25 cellular contexts compared by ENCODE assay signal in the genomic region with DNA sequence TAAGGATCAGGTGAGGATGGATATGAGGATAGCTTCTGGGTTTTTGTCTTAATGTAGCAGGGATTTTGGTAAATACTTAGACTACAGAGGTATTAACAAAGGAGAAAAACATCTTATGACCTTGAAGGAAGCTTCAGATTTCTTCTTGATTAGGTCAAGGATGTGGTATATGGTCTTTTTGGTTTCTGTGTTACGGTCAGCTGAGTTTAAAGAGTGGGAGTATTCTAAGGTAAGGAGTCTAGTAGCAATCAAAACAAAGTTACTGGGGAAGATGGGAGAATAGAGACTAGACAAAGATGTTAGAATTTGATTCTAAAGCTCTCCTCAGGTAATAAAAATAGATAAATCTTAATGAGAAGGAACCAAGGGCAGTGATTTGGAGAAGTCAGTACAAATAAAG. TPM values are rescaled to one million over a fixed set of nuclear protein-coding genes. Genes with fewer than 3 reads are reported as not detected.
A peak's percentile ranks its signal among the peaks of the same experiment; 100 is the strongest.
DNase-seq lines count a peak whose midpoint lies in the region; ATAC-seq and TF ChIP-seq lines count a peak whose summit lies in the region.
"Had no signal": no experiment of that assay in that cellular context is flagged by ENCODE, and none has a peak within 500 bp of the region (broad histone marks: within the 10 kb centered on the region; RNA-seq: fewer than 3 reads in every experiment).

No MANE protein-coding gene starts in this region.

- TF ChIP-seq CTCF in GM20000 (IDR thresholded peaks at IDR 0.05; ENCODE audit: extremely low read depth, missing control alignments) (no peak), WTC11 (IDR thresholded peaks at IDR 0.05) (no peak)

- POLR2A ChIA-PET in WTC11 (lab: Charles Lee) = interaction anchor here (0.8 kb wide), 1 partner anchor 70 kb away, joined by 3 read pairs; no protein-coding TSS in a partner anchor

- DNase-seq in activated naive CD4-positive, alpha-beta T cell treated with Interleukin-2 at 50 U/mL for 16 hours = no peak
- DNase-seq in kidney glomerular epithelial cell (lab: John Stamatoyannopoulos, UW) (peak; percentile 68), GM20000 (ENCODE audit: low spot score) (no peak), WTC11 (ENCODE audit: low spot score) (no peak), posterior vena cava (ENCODE audit: low spot score) (no peak)
- DNase-seq in stimulated activated naive B cell treated with anti-CD40 and anti-IgM and Interleukin-4, amounts not matched to agents 10 μg/mL and 1 μg/mL and 100 μg/mL, for 72 hours = no peak
- DNase-seq: activated CD4-positive, alpha-beta memory T cell treated with anti-CD3 and anti-CD28 coated beads, Interleukin-2, amount 10 ng/mL, durations not matched to agents 7 days and 5 days; activated naive CD4-positive, alpha-beta T cell treated with anti-CD3 and anti-CD28 coated beads for 36 hours; activated T-cell treated with anti-CD3 and anti-CD28 coated beads, Interleukin-2, amount 50 U/mL, for 24 hours; BE2C; Caco-2; caudate nucleus; DND-41; lower lobe of right lung; NCI-H1048; NCI-H187 treated with DMSO at 0.1 percent for 48 hours; NCI-H526; psoas muscle; stimulated activated CD8-positive, alpha-beta memory T cell treated with anti-CD3 and anti-CD28 coated beads, Interleukin-4, amount 100 ng/mL, for 48 hours; upper lobe of left lung; WERI-Rb-1 had no signal

- CTCF ChIA-PET in WTC11 (lab: Charles Lee) = interaction anchor here (0.6 to 1.1 kb wide), 3 partner anchors 70 to 1138 kb away, joined by 3 to 5 read pairs (median 3); no protein-coding TSS in a partner anchor

- intact Hi-C loops in posterior vena cava (cut with DNase I) = no loop called here

- H3K4me3 Mint-ChIP-seq in activated naive CD4-positive, alpha-beta T cell treated with anti-CD3 and anti-CD28 coated beads, Interleukin-2, amount 50 U/mL, for 24 hours = peak overlapping the region; percentile 8
- peak overlapping the region in 1 of 4 donors; percentile 73 for H3K4me3 Mint-ChIP-seq in IgD-negative memory B cell
- H3K4me3 Mint-ChIP-seq in stimulated activated naive B cell treated with anti-CD40 and anti-IgM and Interleukin-4, amounts not matched to agents 10 μg/mL and 1 μg/mL and 100 μg/mL, for 72 hours = peak overlapping the region in 1 of 2 donors; percentile 23
- H3K4me3 Mint-ChIP-seq in WTC11 = no peak overlapping the region
- H3K4me3 Mint-ChIP-seq: activated CD4-positive, alpha-beta memory T cell treated with anti-CD3 and anti-CD28 coated beads, Interleukin-2, amount 10 ng/mL, durations not matched to agents 7 days and 5 days; activated naive CD4-positive, alpha-beta T cell treated with anti-CD3 and anti-CD28 coated beads for 36 hours; activated T-cell treated with anti-CD3 and anti-CD28 coated beads, Interleukin-2, amount 50 U/mL, for 24 hours; dendritic cell treated with granulocyte-macrophage colony-stimulating factor and Interleukin-4, amounts not matched to agents 40 ng/mL and 50 ng/mL, for 4 days had no signal

- peaks cover 8% of the 10 kb centered on the region for H3K36me3 Mint-ChIP-seq in activated naive CD4-positive, alpha-beta T cell treated with anti-CD3 and anti-CD28 coated beads, Interleukin-2, amount 50 U/mL, for 24 hours
- peaks cover 1% of the 10 kb centered on the region for H3K36me3 Mint-ChIP-seq in IgD-negative memory B cell
- H3K36me3 Mint-ChIP-seq in stimulated activated naive B cell treated with anti-CD40 and anti-IgM and Interleukin-4, amounts not matched to agents 10 μg/mL and 1 μg/mL and 100 μg/mL, for 72 hours = peaks cover 10 to 12% of the 10 kb centered on the region in 2 donors
- H3K36me3 Mint-ChIP-seq in WTC11 = no peaks in the 10 kb centered on the region

- no peak overlapping the region for H3K27ac Mint-ChIP-seq in activated naive CD4-positive, alpha-beta T cell treated with anti-CD3 and anti-CD28 coated beads, Interleukin-2, amount 50 U/mL, for 24 hours
- H3K27ac Mint-ChIP-seq in IgD-negative memory B cell = peak overlapping the region in 2 of 3 donors; percentile 20 to 28
- H3K27ac Mint-ChIP-seq in stimulated activated naive B cell treated with anti-CD40 and anti-IgM and Interleukin-4, amounts not matched to agents 10 μg/mL and 1 μg/mL and 100 μg/mL, for 72 hours = no peak overlapping the region
- no peak overlapping the region; the same call in 1 of the 2 replicates for H3K27ac Mint-ChIP-seq in WTC11
- H3K27ac Mint-ChIP-seq: activated CD4-positive, alpha-beta memory T cell treated with anti-CD3 and anti-CD28 coated beads, Interleukin-2, amount 10 ng/mL, durations not matched to agents 7 days and 5 days; activated naive CD4-positive, alpha-beta T cell treated with anti-CD3 and anti-CD28 coated beads for 36 hours; activated T-cell treated with anti-CD3 and anti-CD28 coated beads, Interleukin-2, amount 50 U/mL, for 24 hours; dendritic cell treated with granulocyte-macrophage colony-stimulating factor and Interleukin-4, amounts not matched to agents 40 ng/mL and 50 ng/mL, for 4 days had no signal

- H3K4me1 Mint-ChIP-seq in activated naive CD4-positive, alpha-beta T cell treated with anti-CD3 and anti-CD28 coated beads, Interleukin-2, amount 50 U/mL, for 24 hours = peaks cover 80% of the 10 kb centered on the region
- H3K4me1 Mint-ChIP-seq in IgD-negative memory B cell = peaks cover 35 to 63% (median 47%) of the 10 kb centered on the region in 3 donors
- peaks cover 27 to 50% of the 10 kb centered on the region in 2 donors for H3K4me1 Mint-ChIP-seq in stimulated activated naive B cell treated with anti-CD40 and anti-IgM and Interleukin-4, amounts not matched to agents 10 μg/mL and 1 μg/mL and 100 μg/mL, for 72 hours
- peaks cover 20% of the 10 kb centered on the region for H3K4me1 Mint-ChIP-seq in WTC11

- no peaks in the 10 kb centered on the region for H3K9me3 Mint-ChIP-seq in activated naive CD4-positive, alpha-beta T cell treated with anti-CD3 and anti-CD28 coated beads, Interleukin-2, amount 50 U/mL, for 24 hours
- no peaks in the 10 kb centered on the region for H3K9me3 Mint-ChIP-seq in IgD-negative memory B cell
- no peaks in the 10 kb centered on the region for H3K9me3 Mint-ChIP-seq in stimulated activated naive B cell treated with anti-CD40 and anti-IgM and Interleukin-4, amounts not matched to agents 10 μg/mL and 1 μg/mL and 100 μg/mL, for 72 hours
- H3K9me3 Mint-ChIP-seq in WTC11 = no peaks in the 10 kb centered on the region
- H3K9me3 Mint-ChIP-seq: activated CD4-positive, alpha-beta memory T cell treated with anti-CD3 and anti-CD28 coated beads, Interleukin-2, amount 10 ng/mL, durations not matched to agents 7 days and 5 days; activated naive CD4-positive, alpha-beta T cell treated with anti-CD3 and anti-CD28 coated beads for 36 hours; activated T-cell treated with anti-CD3 and anti-CD28 coated beads, Interleukin-2, amount 50 U/mL, for 24 hours; dendritic cell treated with granulocyte-macrophage colony-stimulating factor and Interleukin-4, amounts not matched to agents 40 ng/mL and 50 ng/mL, for 4 days had no signal

- no peaks in the 10 kb centered on the region for H3K27me3 Mint-ChIP-seq in activated naive CD4-positive, alpha-beta T cell treated with anti-CD3 and anti-CD28 coated beads, Interleukin-2, amount 50 U/mL, for 24 hours
- H3K27me3 Mint-ChIP-seq in IgD-negative memory B cell (no peaks in the 10 kb centered on the region), WTC11 (ENCODE audit: low read depth) (no peaks in the 10 kb centered on the region)
- no peaks in the 10 kb centered on the region for H3K27me3 Mint-ChIP-seq in stimulated activated naive B cell treated with anti-CD40 and anti-IgM and Interleukin-4, amounts not matched to agents 10 μg/mL and 1 μg/mL and 100 μg/mL, for 72 hours
- H3K27me3 Mint-ChIP-seq: activated CD4-positive, alpha-beta memory T cell treated with anti-CD3 and anti-CD28 coated beads, Interleukin-2, amount 10 ng/mL, durations not matched to agents 7 days and 5 days; activated T-cell treated with anti-CD3 and anti-CD28 coated beads, Interleukin-2, amount 50 U/mL, for 24 hours; dendritic cell treated with granulocyte-macrophage colony-stimulating factor and Interleukin-4, amounts not matched to agents 40 ng/mL and 50 ng/mL, for 4 days had no signal

- peak; percentile 73 to 75 for ATAC-seq in stimulated activated naive B cell treated with anti-CD40 and anti-IgM and Interleukin-4, amounts not matched to agents 10 μg/mL and 1 μg/mL and 100 μg/mL, for 72 hours (replicated peaks)
- no peak for ATAC-seq in WTC11
- ATAC-seq: HCT116, lower lobe of right lung, psoas muscle had no signal

TF ChIP-seq in WTC11, 78 proteins besides CTCF, POLR2A, EP300 and RAD21:
- TF ChIP-seq NFE2L1 (CRISPR knock-in tag; IDR thresholded peaks at IDR 0.05) (no peak), CDX4 (CRISPR knock-in tag; IDR thresholded peaks at IDR 0.05; ENCODE audit: borderline replicate concordance) (no peak)

RNA-seq across cellular contexts. Expression of gene HMG20A, which starts 6.2 kb away (rescaled TPM):
- 34.2 TPM for polyA plus RNA-seq in IgD-negative memory B cell
- total RNA-seq in WTC11 (2021) = 62.2 to 69.4 TPM (median 65.1 TPM) in 3 replicates
- 10 to 100 TPM; 22.2 to 24.6 TPM for total RNA-seq in posterior vena cava

RNA-seq across cellular contexts. Expression of gene PEAK1, which starts 7.0 kb away (rescaled TPM):
- polyA plus RNA-seq in IgD-negative memory B cell = 5.8 TPM
- total RNA-seq in WTC11 (2021) = 49.0 to 51.1 TPM (median 49.7 TPM) in 3 replicates
- total RNA-seq in posterior vena cava = 100 to 1,000 TPM in 1 of 2 donors, 10 to 100 TPM in 1; 78.6 to 101 TPM

Comparison
In these comparisons a context has a peak if more than half of its experiments do, and no peak if none do; other contexts are left out.
1. H3K27ac Mint-ChIP-seq: peak in IgD-negative memory B cell (2 of 3); none in activated naive CD4-positive, alpha-beta T cell treated with anti-CD3 and anti-CD28 coated beads, Interleukin-2, amount 50 U/mL, for 24 hours (single experiment), stimulated activated naive B cell treated with anti-CD40 and anti-IgM and Interleukin-4, amounts not matched to agents 10 μg/mL and 1 μg/mL and 100 μg/mL, for 72 hours (single experiment) and WTC11 (single experiment).